In genomic region chr20:19991826-19992225, GRCh38 we compare ENCODE assay signal across 16 cellular contexts. TPM values are rescaled to one million over a fixed set of nuclear protein-coding genes. Genes with fewer than 3 reads are reported as not detected.
DNase-seq lines count a peak whose midpoint lies in the region; ATAC-seq, FAIRE-seq and TF ChIP-seq lines count a peak whose summit lies in the region.
"Had no signal": no experiment of that assay in that cellular context is flagged by ENCODE, and none has a peak within 500 bp of the region (broad histone marks: within the 10 kb centered on the region; RNA-seq: fewer than 3 reads in every experiment).

No MANE protein-coding gene starts in this region.

- H3K79me2 ChIP-seq in keratinocyte (ENCODE audit: control insufficient read depth, insufficient read depth, low read length), result peaks cover 73% of the 10 kb centered on the region

- H3K4me2 ChIP-seq in keratinocyte (ENCODE audit: control insufficient read depth, extremely low read depth, insufficient read depth, low read depth, low read length), result peak overlapping the region; percentile 93

- H3K27me3 Mint-ChIP-seq in MCF 10A (ENCODE audit: insufficient read depth, unreplicated experiment), result no peaks in the 10 kb centered on the region

- H3K9ac ChIP-seq in keratinocyte (ENCODE audit: control insufficient read depth, extremely low read depth, insufficient read depth, low read length), result peak overlapping the region; percentile 89

- H3K27ac ChIP-seq in breast epithelium (peak overlapping the region; percentile 10 to 20), SJSA1 (peak overlapping the region; percentile 93), keratinocyte (ENCODE audit: control insufficient read depth, insufficient read depth, low read length) (peak overlapping the region; percentile 99), thoracic aorta (peak overlapping the region; percentile 24 to 37)

- DNase-seq in breast epithelium (ENCODE audit: low spot score in 2 of 2) (no peak), MCF 10A (ENCODE audit: unreplicated experiment) (no peak), SJSA1 (ENCODE audit: low read depth in 1 of 2, low spot score in 2 of 2) (peak in 1 of 2 experiments; percentile 24), keratinocyte (ENCODE audit: low read depth, low spot score) (no peak), thoracic aorta (ENCODE audit: low spot score) (no peak), HK-2 (ENCODE audit: unreplicated experiment) (no peak)
- no peak for DNase-seq in activated naive CD4-positive, alpha-beta T cell treated with Interleukin-2 at 50 U/mL for 16 hours
- DNase-seq: activated naive CD4-positive, alpha-beta T cell treated with anti-CD3 and anti-CD28 coated beads, Interleukin-2, amount 50 U/mL, for 16 hours; CD4-positive, alpha-beta memory T cell; DND-41; head of caudate nucleus; NCI-H1930; stimulated activated CD4-positive, alpha-beta T cell treated with anti-CD3 and anti-CD28 coated beads, Interleukin-15, amount 100 ng/mL, for 24 hours; stimulated activated naive CD4-positive, alpha-beta T cell had no signal

- no peak overlapping the region for H3K4me3 Mint-ChIP-seq in MCF 10A (ENCODE audit: unreplicated experiment)
- H3K4me3 Mint-ChIP-seq: CD4-positive, alpha-beta memory T cell had no signal

- peaks cover 36% of the 10 kb centered on the region for H3K4me1 Mint-ChIP-seq in MCF 10A (ENCODE audit: insufficient read depth, unreplicated experiment)

- dilution Hi-C loops in keratinocyte (cut with MboI; ENCODE audit: extremely low pct_ligation_motif_present, low sequenced_read_pairs), result no loop called here

- H3K36me3 Mint-ChIP-seq in MCF 10A (ENCODE audit: insufficient read depth, unreplicated experiment), result peaks cover 57% of the 10 kb centered on the region
- H3K36me3 Mint-ChIP-seq: CD4-positive, alpha-beta memory T cell had no signal

- H3K4me1 ChIP-seq in breast epithelium (peaks cover 5 to 37% of the 10 kb centered on the region in 2 donors), SJSA1 (replicated peaks) (peaks cover 52% of the 10 kb centered on the region), keratinocyte (ENCODE audit: control insufficient read depth, extremely low read depth, insufficient read depth, low read length) (peaks cover 60% of the 10 kb centered on the region), thoracic aorta (ENCODE audit: control insufficient read depth in 1 of 2, low read depth in 2 of 2) (peaks cover 39 to 69% of the 10 kb centered on the region in 2 donors)

- intact Hi-C loops in breast epithelium (cut with DNase I; ENCODE audit: low total_unique reads) (loop anchor here (10.0 kb wide), 1 partner anchor 297 kb away; no protein-coding TSS in a partner anchor), MCF 10A (cut with micrococcal nuclease) (loop anchor here (5.0 kb wide), 1 partner anchor 80 kb away; no protein-coding TSS in a partner anchor)

- no peaks in the 10 kb centered on the region for H3K9me1 ChIP-seq in keratinocyte (ENCODE audit: control insufficient read depth, extremely low read depth, insufficient read depth, low read length)

- no peak overlapping the region for H3K27ac Mint-ChIP-seq in MCF 10A (ENCODE audit: low read depth, unreplicated experiment)
- H3K27ac Mint-ChIP-seq: CD4-positive, alpha-beta memory T cell had no signal

- CTCF ChIA-PET in MCF 10A (lab: Yijun Ruan, JAX), result interaction anchor here (0.8 to 12.4 kb wide), 7 partner anchors 13 to 229 kb away, joined by 3 to 258 read pairs (median 11); no protein-coding TSS in a partner anchor

- BruUV-seq in MCF 10A (replicated peaks; lab: Mats Ljungman, UMichigan), result no TSS peak

- TF ChIP-seq CTCF in breast epithelium (IDR thresholded peaks at IDR 0.05) (no peak), MCF 10A (IDR thresholded peaks at IDR 0.05; ENCODE audit: unreplicated experiment) (no peak), keratinocyte (optimal IDR thresholded peaks at IDR 0.05 in 1 of 3, IDR thresholded peaks at IDR 0.05 in 1 of 3, conservative IDR thresholded peaks at IDR 0.05 in 1 of 3; ENCODE audit: extremely low read depth in 1 of 3, insufficient read depth in 2 of 3, low read length in 3 of 3) (no peak), thoracic aorta (IDR thresholded peaks at IDR 0.05) (no peak)

- H4K20me1 ChIP-seq in keratinocyte (ENCODE audit: control insufficient read depth, extremely low read depth, insufficient read depth, low read length), result no peaks in the 10 kb centered on the region

- FAIRE-seq in keratinocyte (lab: Jason Lieb, UNC), result no peak

- POLR2A ChIA-PET in MCF 10A (lab: Yijun Ruan, JAX), result interaction anchor here (0.7 to 11.2 kb wide), 12 partner anchors 14 to 305 kb away, joined by 3 to 525 read pairs (median 15); partner anchors contain the start of gene NAA20

- no peak overlapping the region for H3K4me3 ChIP-seq in breast epithelium
- no peak overlapping the region for H3K4me3 ChIP-seq in SJSA1
- no peak overlapping the region for H3K4me3 ChIP-seq in keratinocyte (ENCODE audit: control insufficient read depth in 2 of 3, extremely low read depth in 1 of 3, insufficient read depth in 2 of 3, low read depth in 1 of 3, low read length in 3 of 3)
- no peak overlapping the region for H3K4me3 ChIP-seq in thoracic aorta

- no peaks in the 10 kb centered on the region for H3K27me3 ChIP-seq in breast epithelium
- no peaks in the 10 kb centered on the region for H3K27me3 ChIP-seq in SJSA1 (replicated peaks)
- no peaks in the 10 kb centered on the region for H3K27me3 ChIP-seq in keratinocyte (ENCODE audit: control insufficient read depth, extremely low read depth, insufficient read depth, low read length)
- H3K27me3 ChIP-seq in thoracic aorta (replicated peaks; ENCODE audit: insufficient read depth), result no peaks in the 10 kb centered on the region

- TF ChIP-seq POLR2A in breast epithelium (IDR thresholded peaks at IDR 0.05) (no peak), GM18505 (IDR thresholded peaks at IDR 0.05; ENCODE audit: borderline replicate concordance, extremely low read depth, insufficient read depth, insufficient read length) (no peak)

- H3K9me3 ChIP-seq in breast epithelium (no peaks in the 10 kb centered on the region), SJSA1 (replicated peaks) (no peaks in the 10 kb centered on the region), keratinocyte (ENCODE audit: control insufficient read depth, low read depth, low read length) (no peaks in the 10 kb centered on the region), thoracic aorta (no peaks in the 10 kb centered on the region)

- no peak overlapping the region for H2AFZ ChIP-seq in keratinocyte (ENCODE audit: control insufficient read depth, low read length)

- no peaks in the 10 kb centered on the region for H3K9me3 Mint-ChIP-seq in MCF 10A (ENCODE audit: unreplicated experiment)

- ATAC-seq in thoracic aorta (ENCODE audit: insufficient number of reproducible peaks, low FRiP score, low read depth) (no peak), GM18505 (IDR thresholded peaks at IDR 0.05; ENCODE audit: unreplicated experiment) (no peak)
- ATAC-seq: esophagus mucosa had no signal

- H3K36me3 ChIP-seq in breast epithelium, result no peaks in the 10 kb centered on the region
- H3K36me3 ChIP-seq in SJSA1, result peaks cover 41% of the 10 kb centered on the region
- H3K36me3 ChIP-seq in keratinocyte (ENCODE audit: control insufficient read depth in 2 of 2, extremely low read depth in 1 of 2, insufficient read depth in 2 of 2, low read length in 2 of 2), result peaks cover 12 to 45% of the 10 kb centered on the region in 2 experiments
- H3K36me3 ChIP-seq in thoracic aorta, result peaks cover 3% of the 10 kb centered on the region

RNA-seq across cellular contexts. Expression of gene NAA20, which starts 25.3 kb away (rescaled TPM):
- 10 to 100 TPM; 32.6 to 47.2 (median 44.5) TPM for total RNA-seq in breast epithelium
- total RNA-seq in MCF 10A (2022), result 109 and 126 TPM in 2 replicates
- total RNA-seq in SJSA1 (2014; rRNA removed; shearing (Covaris generic)), result 50.0 and 71.7 TPM in 2 replicates
- polyA plus RNA-seq in keratinocyte, result 114 to 204 TPM (median 126 TPM) in 3 replicates
- 56.6 TPM for polyA plus RNA-seq in keratinocyte (2011; ENCODE audit: low read depth)
- 99.3 and 174 TPM in 2 replicates for polyA plus RNA-seq in keratinocyte (2011; cell fraction: cytosol; rRNA removed)
- polyA plus RNA-seq in keratinocyte (2011; cell fraction: nucleus; rRNA removed), result 69.8 and 104 TPM in 2 replicates
- 114 and 120 TPM in 2 replicates for polyA plus RNA-seq in keratinocyte (2012; ENCODE audit: low replicate concordance)
- 17.5 to 64.3 TPM (median 32.5 TPM) in 3 replicates for polyA minus RNA-seq in keratinocyte
- 47.4 TPM for polyA minus RNA-seq in keratinocyte (2011; cell fraction: cytosol; rRNA and poly(A)+ RNA removed)
- 24.8 and 28.8 TPM in 2 replicates for polyA minus RNA-seq in keratinocyte (2011; cell fraction: nucleus; rRNA and poly(A)+ RNA removed)
- 10 to 100 TPM; 14.6 to 16.9 TPM for total RNA-seq in thoracic aorta

Comparison
In these comparisons a context has a peak if more than half of its experiments do, and no peak if none do; other contexts are left out.
1. H3K27ac ChIP-seq: peak in every context shown above with its lines; median percentile 99 in keratinocyte; 93 in SJSA1; 30 in thoracic aorta; 15 in breast epithelium.